Comparison of ENCODE assay signal across 8 cellular contexts in genomic region chr1:151309851-151310323, GRCh38. TPM values are rescaled to one million over a fixed set of nuclear protein-coding genes. Genes with fewer than 3 reads are reported as not detected.
A peak's percentile ranks its signal among the peaks of the same experiment; 100 is the strongest.
DNase-seq lines count a peak whose midpoint lies in the region; ATAC-seq and TF ChIP-seq lines count a peak whose summit lies in the region.

No MANE protein-coding gene starts in this region.

- H3K4me3 Mint-ChIP-seq in activated T-helper 17 cell treated with anti-CD3 and anti-CD28 coated beads, Interleukin-2, amount 50 U/mL, for 72 hours: no peak overlapping the region

- H3K27ac ChIP-seq in sigmoid colon: peak overlapping the region; percentile 68 to 84 (median 79)

- no peaks in the 10 kb centered on the region for H3K9me3 ChIP-seq in sigmoid colon

- 81 to 85% methylated on average over 6 of the region's 6 CpGs for WGBS in sigmoid colon, 2 donors

- no peak for TF ChIP-seq CTCF in sigmoid colon (IDR thresholded peaks at IDR 0.05)

- TF ChIP-seq POLR2A in sigmoid colon (IDR thresholded peaks at IDR 0.05): no peak

- H3K36me3 Mint-ChIP-seq in activated T-helper 17 cell treated with anti-CD3 and anti-CD28 coated beads, Interleukin-2, amount 50 U/mL, for 72 hours (ENCODE audit: low read depth): peaks cover 98% of the 10 kb centered on the region

- H3K27ac Mint-ChIP-seq in activated T-helper 17 cell treated with anti-CD3 and anti-CD28 coated beads, Interleukin-2, amount 50 U/mL, for 72 hours: peak overlapping the region; percentile 87

- no peak for TF ChIP-seq EP300 in sigmoid colon (IDR thresholded peaks at IDR 0.05)

- no peaks in the 10 kb centered on the region for H3K27me3 Mint-ChIP-seq in activated T-helper 17 cell treated with anti-CD3 and anti-CD28 coated beads, Interleukin-2, amount 50 U/mL, for 72 hours

- intact Hi-C loops in left cardiac atrium (cut with DNase I): loop anchor here in 1 of 2 donors (10.0 kb wide), 1 partner anchor 85 kb away; the partner anchor contains the start of gene PSMB4
- intact Hi-C loops in sigmoid colon (cut with DNase I): no loop called here

- no peaks in the 10 kb centered on the region for H3K9me3 Mint-ChIP-seq in activated T-helper 17 cell treated with anti-CD3 and anti-CD28 coated beads, Interleukin-2, amount 50 U/mL, for 72 hours

- no peak for ATAC-seq in activated T-helper 17 cell treated with anti-CD3 and anti-CD28 coated beads, Interleukin-2, amount 50 U/mL, for 72 hours (replicated peaks)
- ATAC-seq in left cardiac atrium (peak in 1 of 2 donors; percentile 48), GM18502 (IDR thresholded peaks at IDR 0.05; ENCODE audit: poor library complexity, unreplicated experiment) (no peak), HG03025 (IDR thresholded peaks at IDR 0.05; ENCODE audit: low FRiP score, unreplicated experiment) (no peak)

- peaks cover 30% of the 10 kb centered on the region for H3K4me1 Mint-ChIP-seq in activated T-helper 17 cell treated with anti-CD3 and anti-CD28 coated beads, Interleukin-2, amount 50 U/mL, for 72 hours

- no peak overlapping the region for H3K4me3 ChIP-seq in sigmoid colon

- H3K4me1 ChIP-seq in sigmoid colon: peaks cover 0 to 62% (median 50%) of the 10 kb centered on the region in 4 donors

- peaks cover 29 to 84% (median 43%) of the 10 kb centered on the region in 4 donors for H3K36me3 ChIP-seq in sigmoid colon

- DNase-seq in GM03348 (ENCODE audit: low spot score): peak; percentile 24
- DNase-seq in left cardiac atrium: peak; percentile 45
- peak; percentile 75 for DNase-seq in sigmoid colon
- DNase-seq in NCI-H146 (lab: John Stamatoyannopoulos, UW): no peak
- no peak for DNase-seq in NCI-H2196 (lab: John Stamatoyannopoulos, UW; ENCODE audit: unreplicated experiment)

- no peaks in the 10 kb centered on the region for H3K27me3 ChIP-seq in sigmoid colon

RNA-seq across cellular contexts. Expression of gene PI4KB, which starts 17.3 kb away (rescaled TPM):
- total RNA-seq in activated T-helper 17 cell treated with anti-CD3 and anti-CD28 coated beads, Interleukin-2, amount 50 U/mL, for 72 hours: 10 to 100 TPM; 70.0 to 76.8 TPM
- total RNA-seq in left cardiac atrium (10 to 100 TPM; 46.3 to 49.4 TPM), sigmoid colon (10 to 100 TPM; 57.6 to 75.2 (median 62.4) TPM)
- polyA plus RNA-seq in sigmoid colon: 10 to 100 TPM; 25.2 to 42.0 (median 25.7) TPM

RNA-seq across cellular contexts. Expression of gene ZNF687, which starts 27.8 kb away (rescaled TPM):
- 10 to 100 TPM; 24.9 to 29.6 TPM for total RNA-seq in activated T-helper 17 cell treated with anti-CD3 and anti-CD28 coated beads, Interleukin-2, amount 50 U/mL, for 72 hours
- 10 to 100 TPM; 12.8 to 15.6 TPM for total RNA-seq in left cardiac atrium
- 10 to 100 TPM; 17.6 to 24.2 (median 18.3) TPM for total RNA-seq in sigmoid colon
- polyA plus RNA-seq in sigmoid colon: 10 to 100 TPM in 2 of 3 donors, 1 to 10 TPM in 1; 6.6 to 16.6 (median 10.4) TPM

RNA-seq across cellular contexts. Expression of gene RFX5, which starts 37.2 kb away (rescaled TPM):
- total RNA-seq in activated T-helper 17 cell treated with anti-CD3 and anti-CD28 coated beads, Interleukin-2, amount 50 U/mL, for 72 hours: 10 to 100 TPM; 48.0 to 86.0 TPM
- total RNA-seq in left cardiac atrium: 10 to 100 TPM; 23.1 to 23.8 TPM
- 10 to 100 TPM; 39.6 to 67.9 (median 56.1) TPM for total RNA-seq in sigmoid colon
- 10 to 100 TPM; 12.0 to 46.6 (median 20.6) TPM for polyA plus RNA-seq in sigmoid colon

RNA-seq across cellular contexts. Expression of gene PSMD4, which starts 55.4 kb away (rescaled TPM):
- total RNA-seq in activated T-helper 17 cell treated with anti-CD3 and anti-CD28 coated beads, Interleukin-2, amount 50 U/mL, for 72 hours: 100 to 1,000 TPM; 174 to 196 TPM
- 100 to 1,000 TPM; 134 to 136 TPM for total RNA-seq in left cardiac atrium
- 100 to 1,000 TPM; 138 to 194 (median 173) TPM for total RNA-seq in sigmoid colon
- polyA plus RNA-seq in sigmoid colon: 100 to 1,000 TPM; 111 to 176 (median 111) TPM

Comparison
In these comparisons a context has a peak if more than half of its experiments do, and no peak if none do; other contexts are left out.
1. DNase-seq: peak in GM03348 (single experiment), left cardiac atrium (single experiment) and sigmoid colon (single experiment); none in NCI-H146 (single experiment) and NCI-H2196 (single experiment).